11 cellular contexts compared by ENCODE assay signal in the genomic region with DNA sequence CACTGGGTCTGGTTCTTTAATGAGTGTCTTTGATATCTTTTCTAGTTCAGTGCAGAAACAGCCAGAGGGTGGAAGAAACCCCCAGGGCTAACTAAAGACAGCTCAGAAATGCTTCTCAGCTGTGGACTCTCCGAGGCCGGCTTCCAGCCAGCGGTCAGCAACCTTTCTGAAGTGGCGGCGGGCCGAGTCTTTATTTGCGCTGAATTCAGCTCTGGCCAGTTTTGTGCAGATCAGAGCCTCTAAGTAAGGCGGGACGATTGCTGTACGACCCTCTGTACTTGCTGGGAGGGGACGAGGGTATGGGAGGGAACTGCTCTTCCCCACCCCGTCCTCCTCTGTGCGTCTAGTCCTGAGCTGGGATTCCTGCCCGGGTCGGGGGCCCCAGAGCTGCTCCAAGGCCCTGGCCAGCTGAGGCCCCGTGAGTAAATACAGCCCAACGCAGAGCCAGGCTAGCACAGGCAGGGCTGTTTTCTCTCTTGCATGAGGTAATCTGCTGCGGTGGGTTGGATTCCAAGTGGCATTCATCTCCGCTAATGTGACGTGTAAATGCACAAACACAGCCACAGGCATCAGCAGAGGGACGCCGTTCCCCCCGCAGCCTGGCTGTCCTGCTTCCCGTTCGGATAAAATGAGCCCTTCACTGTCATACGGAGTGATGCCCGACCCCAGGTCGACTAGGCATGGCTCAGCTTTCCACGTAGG.
A peak's percentile ranks its signal among the peaks of the same experiment; 100 is the strongest.
DNase-seq lines count a peak whose midpoint lies in the region; ATAC-seq and TF ChIP-seq lines count a peak whose summit lies in the region.
"Had no signal": no experiment of that assay in that cellular context is flagged by ENCODE, and none has a peak within 500 bp of the region (broad histone marks: within the 10 kb centered on the region; RNA-seq: fewer than 3 reads in every experiment).

No MANE protein-coding gene starts in this region.

- H3K27ac ChIP-seq in HUES64 (ENCODE audit: low read depth, low read length), result peak overlapping the region; percentile 14; the same call in 1 of the 2 replicates
- peak overlapping the region; percentile 81 for H3K27ac ChIP-seq in caudate nucleus (ENCODE audit: low read depth, low read length)
- peak overlapping the region; percentile 90 for H3K27ac ChIP-seq in smooth muscle cell (ENCODE audit: low read depth)
- H3K27ac ChIP-seq: SJSA1 had no signal

- peak; percentile 21 for ATAC-seq in left colon

- H3K4me1 ChIP-seq in HUES64 (ENCODE audit: insufficient read depth, low read length) (peaks cover 16% of the 10 kb centered on the region; the same call in 1 of the 2 replicates), smooth muscle cell (ENCODE audit: low read depth) (peaks cover 34% of the 10 kb centered on the region)
- H3K4me1 ChIP-seq: SJSA1 had no signal

- H3K27me3 ChIP-seq in HUES64 (ENCODE audit: insufficient read depth, low read length) (no peaks in the 10 kb centered on the region), smooth muscle cell (ENCODE audit: low read depth) (no peaks in the 10 kb centered on the region)
- H3K27me3 ChIP-seq: SJSA1, spleen had no signal

- 88% methylated on average over 29 of the region's 29 CpGs for WGBS in HUES64
- 23% methylated on average over 29 of the region's 29 CpGs for WGBS in smooth muscle cell (ENCODE audit: low lambda C conversion rate)

- H3K4me2 ChIP-seq in smooth muscle cell, result peak overlapping the region; percentile 82

- H3K9ac ChIP-seq in HUES64 (ENCODE audit: low read depth, low read length), result no peak overlapping the region
- H3K9ac ChIP-seq in smooth muscle cell (ENCODE audit: low read depth), result peak overlapping the region; percentile 78

- H3K4me3 ChIP-seq in HUES64 (ENCODE audit: low read length) (no peak overlapping the region), smooth muscle cell (peak overlapping the region; percentile 26)
- H3K4me3 ChIP-seq: SJSA1, spleen had no signal

- DNase-seq in caudate nucleus (lab: John Stamatoyannopoulos, UW), result peak in 51 of 61 donors; percentile 22 to 77 (median 56)
- peak; percentile 36 to 52 for DNase-seq in left colon
- peak; percentile 25 for DNase-seq in smooth muscle cell (lab: John Stamatoyannopoulos, UW; ENCODE audit: unreplicated experiment)
- DNase-seq in stimulated activated CD4-positive, alpha-beta T cell treated with anti-CD3 and anti-CD28 coated beads, Interleukin-4, amount 100 ng/mL, for 4 hours, result no peak
- no peak for DNase-seq in CD1c-positive myeloid dendritic cell (ENCODE audit: extremely low spot score)
- DNase-seq in amniotic stem cell (lab: John Stamatoyannopoulos, UW), result no peak
- DNase-seq in NCI-H1417 treated with DMSO at 0.1 percent for 48 hours (lab: John Stamatoyannopoulos, UW), result no peak
- DNase-seq: activated naive CD8-positive, alpha-beta T cell treated with anti-CD3 and anti-CD28 coated beads, Interleukin-2, amount 10 ng/mL, durations not matched to agents 7 days and 5 days; spleen had no signal

- peaks cover 4% of the 10 kb centered on the region for H3F3A ChIP-seq in smooth muscle cell (ENCODE audit: low read depth)

- H2AFZ ChIP-seq in smooth muscle cell (ENCODE audit: low read depth), result peak overlapping the region; percentile 36

- H3K9me3 ChIP-seq in HUES64 (ENCODE audit: insufficient read depth, low read depth, low read length), result no peaks in the 10 kb centered on the region
- no peaks in the 10 kb centered on the region for H3K9me3 ChIP-seq in smooth muscle cell (replicated peaks; ENCODE audit: low read depth)
- H3K9me3 ChIP-seq: SJSA1, spleen had no signal

- TF ChIP-seq CTCF in smooth muscle cell (IDR thresholded peaks at IDR 0.05; ENCODE audit: borderline replicate concordance, insufficient read depth, poor library complexity, severe bottlenecking), result no peak

- intact Hi-C loops in left colon (cut with DNase I, micrococcal nuclease), result loop anchor here in 1 of 2 donors (10.0 kb wide), 1 partner anchor 510 kb away; no protein-coding TSS in a partner anchor

- H3K79me2 ChIP-seq in smooth muscle cell (ENCODE audit: low read depth), result no peaks in the 10 kb centered on the region

- H3K36me3 ChIP-seq in HUES64 (ENCODE audit: insufficient read depth, low read length), result peaks cover 8% of the 10 kb centered on the region
- H3K36me3 ChIP-seq in smooth muscle cell (ENCODE audit: low read depth), result no peaks in the 10 kb centered on the region

- no peaks in the 10 kb centered on the region for H4K20me1 ChIP-seq in smooth muscle cell (ENCODE audit: low read depth)

Comparison
In these comparisons a context has a peak if more than half of its experiments do, and no peak if none do; other contexts are left out.
1. H3K27ac ChIP-seq: peak in every context shown above with its lines; median percentile 90 in smooth muscle cell; 81 in caudate nucleus; 14 in HUES64.
2. DNase-seq: peak in caudate nucleus (51 of 61), left colon (2 of 2) and smooth muscle cell (single experiment); none in stimulated activated CD4-positive, alpha-beta T cell treated with anti-CD3 and anti-CD28 coated beads, Interleukin-4, amount 100 ng/mL, for 4 hours (0 of 2), CD1c-positive myeloid dendritic cell (single experiment), amniotic stem cell (single experiment) and NCI-H1417 treated with DMSO at 0.1 percent for 48 hours (single experiment).